28 cellular contexts compared by ENCODE assay signal in genomic region chr17:40579471-40579870, GRCh38. TPM values are rescaled to one million over a fixed set of nuclear protein-coding genes. Genes with fewer than 3 reads are reported as not detected.
DNase-seq lines count a peak whose midpoint lies in the region; ATAC-seq, FAIRE-seq and TF ChIP-seq lines count a peak whose summit lies in the region.
"Had no signal": no experiment of that assay in that cellular context is flagged by ENCODE, and none has a peak within 500 bp of the region (broad histone marks: within the 10 kb centered on the region; RNA-seq: fewer than 3 reads in every experiment).

No MANE protein-coding gene starts in this region.

- no peak overlapping the region for H4K5ac ChIP-seq in H1 (ENCODE audit: insufficient read length, low read depth, low read length)

- no peak overlapping the region for H2BK12ac ChIP-seq in H1 (ENCODE audit: low read depth, low read length)

- peaks cover 28% of the 10 kb centered on the region for H3K36me3 Mint-ChIP-seq in activated CD8-positive, alpha-beta T cell treated with anti-CD3 and anti-CD28 coated beads for 36 hours (ENCODE audit: low read depth)
- peaks cover 33% of the 10 kb centered on the region for H3K36me3 Mint-ChIP-seq in activated CD8-positive, alpha-beta T cell treated with anti-CD3 and anti-CD28 coated beads, Interleukin-2, amount 10 ng/mL, durations not matched to agents 7 days and 5 days (ENCODE audit: low read depth)
- H3K36me3 Mint-ChIP-seq in CD4-positive, alpha-beta memory T cell = peaks cover 10 to 11% of the 10 kb centered on the region in 2 donors
- peaks cover 13% of the 10 kb centered on the region for H3K36me3 Mint-ChIP-seq in stimulated activated memory B cell treated with anti-CD40 and anti-IgM and Interleukin-4, amounts not matched to agents 10 μg/mL and 1 μg/mL and 100 μg/mL, for 72 hours
- H3K36me3 Mint-ChIP-seq: CD14-positive monocyte had no signal

- H3K27me3 Mint-ChIP-seq in activated CD8-positive, alpha-beta T cell treated with anti-CD3 and anti-CD28 coated beads for 36 hours = no peaks in the 10 kb centered on the region
- H3K27me3 Mint-ChIP-seq in activated CD8-positive, alpha-beta T cell treated with anti-CD3 and anti-CD28 coated beads, Interleukin-2, amount 10 ng/mL, durations not matched to agents 7 days and 5 days (ENCODE audit: low read depth) = no peaks in the 10 kb centered on the region
- H3K27me3 Mint-ChIP-seq in CD4-positive, alpha-beta memory T cell = no peaks in the 10 kb centered on the region
- no peaks in the 10 kb centered on the region for H3K27me3 Mint-ChIP-seq in stimulated activated memory B cell treated with anti-CD40 and anti-IgM and Interleukin-4, amounts not matched to agents 10 μg/mL and 1 μg/mL and 100 μg/mL, for 72 hours

- FAIRE-seq in H1 (lab: Jason Lieb, UNC) = no peak
- FAIRE-seq: GM12878 had no signal

- no peak for TF ChIP-seq EP300 in H1 (IDR thresholded peaks at IDR 0.05; ENCODE audit: borderline replicate concordance in 1 of 2, low read depth in 2 of 2, low read length in 2 of 2)

- H3K9me3 Mint-ChIP-seq in activated CD8-positive, alpha-beta T cell treated with anti-CD3 and anti-CD28 coated beads for 36 hours = peaks cover 27% of the 10 kb centered on the region
- H3K9me3 Mint-ChIP-seq in activated CD8-positive, alpha-beta T cell treated with anti-CD3 and anti-CD28 coated beads, Interleukin-2, amount 10 ng/mL, durations not matched to agents 7 days and 5 days (ENCODE audit: insufficient read depth) = peaks cover 22% of the 10 kb centered on the region
- peaks cover 4 to 20% (median 16%) of the 10 kb centered on the region in 8 donors for H3K9me3 Mint-ChIP-seq in CD4-positive, alpha-beta memory T cell
- H3K9me3 Mint-ChIP-seq in stimulated activated memory B cell treated with anti-CD40 and anti-IgM and Interleukin-4, amounts not matched to agents 10 μg/mL and 1 μg/mL and 100 μg/mL, for 72 hours = peaks cover 3% of the 10 kb centered on the region

- H3K27ac Mint-ChIP-seq in activated CD8-positive, alpha-beta T cell treated with anti-CD3 and anti-CD28 coated beads for 36 hours = peak overlapping the region; percentile 26
- H3K27ac Mint-ChIP-seq in activated CD8-positive, alpha-beta T cell treated with anti-CD3 and anti-CD28 coated beads, Interleukin-2, amount 10 ng/mL, durations not matched to agents 7 days and 5 days = no peak overlapping the region
- H3K27ac Mint-ChIP-seq in CD4-positive, alpha-beta memory T cell = peak overlapping the region in 5 of 7 donors; percentile 36 to 57 (median 44)
- H3K27ac Mint-ChIP-seq in stimulated activated memory B cell treated with anti-CD40 and anti-IgM and Interleukin-4, amounts not matched to agents 10 μg/mL and 1 μg/mL and 100 μg/mL, for 72 hours = peak overlapping the region; percentile 17
- H3K27ac Mint-ChIP-seq: CD14-positive monocyte had no signal

- no peak overlapping the region for H3K9ac ChIP-seq in H1 (replicated peaks in 1 of 4; ENCODE audit: extremely low read depth in 1 of 4, low read depth in 3 of 4, low read length in 3 of 4)

- H4K20me1 ChIP-seq in H1 (replicated peaks in 1 of 2; ENCODE audit: control insufficient read depth in 1 of 2, insufficient read depth in 2 of 2, low read length in 2 of 2) = no peaks in the 10 kb centered on the region

- intact Hi-C loops in activated CD8-positive, alpha-beta T cell treated with anti-CD3 and anti-CD28 coated beads for 36 hours (cut with micrococcal nuclease) = no loop called here
- intact Hi-C loops in CD4-positive, alpha-beta memory T cell (cut with micrococcal nuclease) = no loop called here

- 87% methylated on average over 3 of the region's 3 CpGs; no CpG with 5 or more reads in 1 of the 2 experiments for WGBS in H1 (ENCODE audit: extremely low coverage in 1 of 2, insufficient coverage in 1 of 2, insufficient read length in 1 of 2, insufficient replicate concordance in 2 of 2, low coverage in 1 of 2, low lambda C conversion rate in 2 of 2, missing lambda C conversion rate in 1 of 2), 2 experiments

- DNase-seq in activated CD8-positive, alpha-beta T cell treated with anti-CD3 and anti-CD28 coated beads for 36 hours = no peak
- no peak for DNase-seq in activated CD8-positive, alpha-beta T cell treated with anti-CD3 and anti-CD28 coated beads, Interleukin-2, amount 10 ng/mL, durations not matched to agents 7 days and 5 days
- DNase-seq in CD4-positive, alpha-beta memory T cell = no peak
- DNase-seq in H1 (ENCODE audit: low read depth in 1 of 2, low spot score in 2 of 2) = no peak
- DNase-seq in activated T-cell treated with anti-CD3 and anti-CD28 coated beads, Interleukin-2, amount 50 U/mL, for 1 hour = no peak
- no peak for DNase-seq in GM19240 (ENCODE audit: insufficient read length, low spot score)
- DNase-seq: 8988T, ACHN, BE2C, DMS79, EL, GDM1, GOT3, HCEC 1CT, NCI-H1048, NCI-H1417, NCI-H1694 treated with DMSO at 0.1 percent for 48 hours, NCI-H2081, NCI-H2227 treated with DMSO at 0.1 percent for 48 hours, NCI-H526 treated with DMSO at 0.1 percent for 48 hours, PC-9, SJCRH30 had no signal

- no peak overlapping the region for H3K4ac ChIP-seq in H1 (replicated peaks; ENCODE audit: insufficient read length, low read depth, low read length)

- no peak overlapping the region for H4K8ac ChIP-seq in H1 (ENCODE audit: extremely low read depth, insufficient read depth, low read length)

- H3K23me2 ChIP-seq in H1 (ENCODE audit: low read depth, low read length) = no peaks in the 10 kb centered on the region

- H2AK5ac ChIP-seq in H1 (ENCODE audit: low read depth, low read length) = no peak overlapping the region

- peaks cover 76% of the 10 kb centered on the region for H3K4me1 ChIP-seq in CD4-positive, alpha-beta memory T cell (ENCODE audit: insufficient read depth, low read length)
- no peaks in the 10 kb centered on the region for H3K4me1 ChIP-seq in H1 (replicated peaks in 1 of 4; ENCODE audit: control insufficient read depth in 3 of 4, insufficient read depth in 4 of 4, low read length in 3 of 4)
- H3K4me1 ChIP-seq: BE2C had no signal

- POLR2A ChIA-PET in activated CD8-positive, alpha-beta T cell treated with anti-CD3 and anti-CD28 coated beads for 36 hours (lab: Charles Lee) = interaction anchor here (4.8 kb wide), 1 partner anchor 16 kb away, joined by 74 read pairs; the partner anchor contains the start of gene CCR7
- POLR2A ChIA-PET in activated CD8-positive, alpha-beta T cell treated with anti-CD3 and anti-CD28 coated beads, Interleukin-2, amount 10 ng/mL, durations not matched to agents 7 days and 5 days (lab: Charles Lee) = no interaction called here
- POLR2A ChIA-PET in CD4-positive, alpha-beta memory T cell (lab: Charles Lee; ENCODE audit: partially characterized antibody) = no interaction called here
- POLR2A ChIA-PET in H1 (lab: Charles Lee; ENCODE audit: partially characterized antibody) = no interaction called here

- TF ChIP-seq CTCF in activated CD8-positive, alpha-beta T cell treated with anti-CD3 and anti-CD28 coated beads for 36 hours (IDR thresholded peaks at IDR 0.05) = no peak
- no peak for TF ChIP-seq CTCF in H1 (IDR thresholded peaks at IDR 0.05; ENCODE audit: control extremely low read depth in 1 of 3, insufficient read depth in 1 of 3, low read depth in 1 of 3, low read length in 3 of 3)

- TF ChIP-seq POLR2A in H1 (IDR thresholded peaks at IDR 0.05; ENCODE audit: control extremely low read depth in 1 of 2, low read depth in 2 of 2, low read length in 2 of 2) = no peak

- no peaks in the 10 kb centered on the region for H3K9me3 ChIP-seq in CD4-positive, alpha-beta memory T cell (ENCODE audit: control insufficient read depth in 1 of 2, low read length in 2 of 2)
- H3K9me3 ChIP-seq in H1 (ENCODE audit: insufficient read depth in 2 of 2, low read depth in 1 of 2, low read length in 1 of 2) = no peaks in the 10 kb centered on the region
- H3K9me3 ChIP-seq: BE2C, SJCRH30 had no signal

- H3K4me3 Mint-ChIP-seq in activated CD8-positive, alpha-beta T cell treated with anti-CD3 and anti-CD28 coated beads for 36 hours = no peak overlapping the region
- H3K4me3 Mint-ChIP-seq in activated CD8-positive, alpha-beta T cell treated with anti-CD3 and anti-CD28 coated beads, Interleukin-2, amount 10 ng/mL, durations not matched to agents 7 days and 5 days = no peak overlapping the region
- H3K4me3 Mint-ChIP-seq in CD4-positive, alpha-beta memory T cell = no peak overlapping the region
- H3K4me3 Mint-ChIP-seq in stimulated activated memory B cell treated with anti-CD40 and anti-IgM and Interleukin-4, amounts not matched to agents 10 μg/mL and 1 μg/mL and 100 μg/mL, for 72 hours = no peak overlapping the region
- H3K4me3 Mint-ChIP-seq: CD14-positive monocyte had no signal

- no peak overlapping the region for H3K23ac ChIP-seq in H1 (ENCODE audit: insufficient read length)

- no peak overlapping the region for H3K18ac ChIP-seq in H1 (ENCODE audit: extremely low read depth, low read length)

- no peak overlapping the region for H3K27ac ChIP-seq in CD4-positive, alpha-beta memory T cell (ENCODE audit: low read depth, low read length)
- no peak overlapping the region for H3K27ac ChIP-seq in H1 (ENCODE audit: low read depth, low read length)
- H3K27ac ChIP-seq: PC-9, SJCRH30 had no signal

- no peak overlapping the region for H3K56ac ChIP-seq in H1 (replicated peaks; ENCODE audit: insufficient read length, low read depth, low read length)

- no peak overlapping the region for H2BK5ac ChIP-seq in H1 (ENCODE audit: low read depth, low read length)

- CTCF ChIA-PET in activated CD8-positive, alpha-beta T cell treated with anti-CD3 and anti-CD28 coated beads for 36 hours (lab: Charles Lee) = interaction anchor here (0.8 kb wide), 1 partner anchor 17 kb away, joined by 3 read pairs; no protein-coding TSS in a partner anchor
- CTCF ChIA-PET in activated CD8-positive, alpha-beta T cell treated with anti-CD3 and anti-CD28 coated beads, Interleukin-2, amount 10 ng/mL, durations not matched to agents 7 days and 5 days (lab: Charles Lee) = interaction anchor here (4.7 kb wide), 1 partner anchor 35 kb away, joined by 31 read pairs; no protein-coding TSS in a partner anchor
- CTCF ChIA-PET in CD4-positive, alpha-beta memory T cell (lab: Charles Lee; ENCODE audit: partially characterized antibody) = interaction anchor here (4.3 kb wide), 1 partner anchor 19 kb away, joined by 27 read pairs; no protein-coding TSS in a partner anchor
- CTCF ChIA-PET in H1 (lab: Charles Lee; ENCODE audit: partially characterized antibody) = interaction anchor here (0.6 kb wide), 1 partner anchor 111 kb away, joined by 3 read pairs; no protein-coding TSS in a partner anchor

- H2BK120ac ChIP-seq in H1 (replicated peaks; ENCODE audit: low read depth, low read length) = no peak overlapping the region

- H3K14ac ChIP-seq in H1 (ENCODE audit: insufficient read length) = peak overlapping the region; percentile 80

- H3K36me3 ChIP-seq in CD4-positive, alpha-beta memory T cell (ENCODE audit: insufficient read depth, low read length) = no peaks in the 10 kb centered on the region
- no peaks in the 10 kb centered on the region for H3K36me3 ChIP-seq in H1 (ENCODE audit: control insufficient read depth in 2 of 4, insufficient read depth in 4 of 4, low read length in 3 of 4)
- H3K36me3 ChIP-seq: BE2C, SJCRH30 had no signal

- H3K4me1 Mint-ChIP-seq in activated CD8-positive, alpha-beta T cell treated with anti-CD3 and anti-CD28 coated beads for 36 hours (ENCODE audit: low read depth) = peaks cover 81% of the 10 kb centered on the region
- peaks cover 79% of the 10 kb centered on the region for H3K4me1 Mint-ChIP-seq in activated CD8-positive, alpha-beta T cell treated with anti-CD3 and anti-CD28 coated beads, Interleukin-2, amount 10 ng/mL, durations not matched to agents 7 days and 5 days (ENCODE audit: low read depth)
- H3K4me1 Mint-ChIP-seq in CD4-positive, alpha-beta memory T cell = peaks cover 52 to 84% (median 68%) of the 10 kb centered on the region in 4 donors
- H3K4me1 Mint-ChIP-seq in stimulated activated memory B cell treated with anti-CD40 and anti-IgM and Interleukin-4, amounts not matched to agents 10 μg/mL and 1 μg/mL and 100 μg/mL, for 72 hours = peaks cover 71% of the 10 kb centered on the region

- H3K4me3 ChIP-seq in CD4-positive, alpha-beta memory T cell (ENCODE audit: low read length in 2 of 2) = no peak overlapping the region
- no peak overlapping the region for H3K4me3 ChIP-seq in H1 (ENCODE audit: extremely low read depth in 1 of 4, insufficient read depth in 2 of 4, low read depth in 3 of 4, low read length in 4 of 4)
- H3K4me3 ChIP-seq: GM12878, PC-9, SJCRH30 had no signal

- ATAC-seq in activated CD8-positive, alpha-beta T cell treated with anti-CD3 and anti-CD28 coated beads for 36 hours = no peak
- ATAC-seq in activated CD8-positive, alpha-beta T cell treated with anti-CD3 and anti-CD28 coated beads, Interleukin-2, amount 10 ng/mL, durations not matched to agents 7 days and 5 days = no peak
- ATAC-seq in stimulated activated memory B cell treated with anti-CD40 and anti-IgM and Interleukin-4, amounts not matched to agents 10 μg/mL and 1 μg/mL and 100 μg/mL, for 72 hours = no peak
- ATAC-seq: GM12878, Right ventricle myocardium inferior had no signal

- H2AFZ ChIP-seq in H1 (ENCODE audit: low read length) = no peak overlapping the region
- H2AFZ ChIP-seq: PC-9 had no signal

- no peaks in the 10 kb centered on the region for H3K27me3 ChIP-seq in CD4-positive, alpha-beta memory T cell (ENCODE audit: insufficient read depth, low read length)
- no peaks in the 10 kb centered on the region for H3K27me3 ChIP-seq in H1 (replicated peaks in 1 of 4; ENCODE audit: control insufficient read depth in 3 of 4, extremely low read depth in 1 of 4, insufficient read depth in 3 of 4, low read length in 3 of 4)
- H3K27me3 ChIP-seq: SJCRH30 had no signal

- H4K91ac ChIP-seq in H1 (replicated peaks; ENCODE audit: insufficient read length, low read length) = no peak overlapping the region

- H3K79me1 ChIP-seq in H1 (ENCODE audit: low read depth, low read length) = no peaks in the 10 kb centered on the region

- no peak overlapping the region for H2BK15ac ChIP-seq in H1 (ENCODE audit: low read length)

- no peak overlapping the region for H3K4me2 ChIP-seq in H1 (ENCODE audit: insufficient read depth in 1 of 2, low read depth in 2 of 2, low read length in 2 of 2)
- H3K4me2 ChIP-seq: PC-9 had no signal

- H3K79me2 ChIP-seq in H1 (ENCODE audit: control insufficient read depth in 1 of 2, insufficient read depth in 2 of 2, low read length in 2 of 2) = no peaks in the 10 kb centered on the region

- H2BK20ac ChIP-seq in H1 (ENCODE audit: low read length) = no peak overlapping the region

- TF ChIP-seq RAD21 in H1 (IDR thresholded peaks at IDR 0.05 in 1 of 2, conservative IDR thresholded peaks at IDR 0.05 in 1 of 2; ENCODE audit: low read depth in 2 of 2, low read length in 2 of 2) = no peak

RNA-seq across cellular contexts. Expression of gene CCR7, which starts 14.2 kb away (rescaled TPM):
- total RNA-seq in activated CD8-positive, alpha-beta T cell treated with anti-CD3 and anti-CD28 coated beads for 36 hours = 100 to 1,000 TPM; 297 to 302 TPM
- total RNA-seq in activated CD8-positive, alpha-beta T cell treated with anti-CD3 and anti-CD28 coated beads, Interleukin-2, amount 10 ng/mL, durations not matched to agents 7 days and 5 days = 100 to 1,000 TPM; 171 to 173 TPM
- total RNA-seq in CD4-positive, alpha-beta memory T cell = 100 to 1,000 TPM; 268 to 269 TPM
- 100 to 1,000 TPM; 436 to 502 TPM for polyA plus RNA-seq in CD4-positive, alpha-beta memory T cell
- 0.17 TPM in 1 of 2 replicates, not detected in the other for total RNA-seq in H1 (2021; fragmentation: NEBNext Ultra II Directional; extraction: Animal tissue kit (Norgen Biotek cat#: 25700))
- 0.12 and 0.28 TPM in 2 replicates for polyA plus RNA-seq in H1 (2011; rRNA removed)
- polyA plus RNA-seq in H1 (2011; cell fraction: cytosol; rRNA removed) = 0.16 TPM
- 0.27 TPM for polyA plus RNA-seq in H1 (2011; cell fraction: nucleus; rRNA removed)
- 0.11 to 0.33 TPM in 2 of 4 replicates, not detected in the others for polyA plus RNA-seq in H1 (2012, experiment 1 of 2)
- 0.14 TPM for polyA plus RNA-seq in H1 (2012, experiment 2 of 2)
- polyA plus RNA-seq in H1 (2013, experiment 1 of 2) = 0.30 TPM
- polyA plus RNA-seq in H1 (2013, experiment 2 of 2) = 0.24 TPM
- not detected in 2 replicates for polyA minus RNA-seq in H1 (2011; rRNA and poly(A)+ RNA removed)
- not detected for polyA minus RNA-seq in H1 (2011; cell fraction: cytosol; rRNA and poly(A)+ RNA removed)
- not detected for polyA minus RNA-seq in H1 (2011; cell fraction: nucleus; rRNA and poly(A)+ RNA removed)
- total RNA-seq: NCI-H460, PC-9, Right ventricle myocardium inferior, RPMI7951, SJCRH30 had no signal

Comparison
In these comparisons a context has a peak if more than half of its experiments do, and no peak if none do; other contexts are left out.
1. RNA of gene CCR7, which starts 14.2 kb away (total RNA-seq): 297 to 302 TPM in activated CD8-positive, alpha-beta T cell treated with anti-CD3 and anti-CD28 coated beads for 36 hours, 268 to 269 TPM in CD4-positive, alpha-beta memory T cell and 171 to 173 TPM in activated CD8-positive, alpha-beta T cell treated with anti-CD3 and anti-CD28 coated beads, Interleukin-2, amount 10 ng/mL, durations not matched to agents 7 days and 5 days; 0.17 TPM in H1; every median in the first group is over 100 times any median in the second.